ENCODE assay signal across 1 cellular context in genomic region chr10:87740232-87740631, GRCh38.
TF ChIP-seq lines count a peak whose summit lies in the region.

No MANE protein-coding gene starts in this region.

TF ChIP-seq in GM23338, 12 proteins besides CTCF, POLR2A, EP300 and RAD21 (continued from another document):
- TF ChIP-seq ZNF462 (CRISPR knock-in tag; IDR thresholded peaks at IDR 0.05) (no peak), JUNB (IDR thresholded peaks at IDR 0.05; ENCODE audit: unreplicated experiment) (no peak), CREB1 (CRISPR knock-in tag; IDR thresholded peaks at IDR 0.05; ENCODE audit: low read depth) (no peak), STAT1 (IDR thresholded peaks at IDR 0.05; ENCODE audit: unreplicated experiment) (no peak), NANOG (IDR thresholded peaks at IDR 0.05; ENCODE audit: borderline replicate concordance) (no peak), EZH2phosphoT487 (IDR thresholded peaks at IDR 0.05; ENCODE audit: unreplicated experiment) (no peak), ZNF331 (CRISPR knock-in tag; IDR thresholded peaks at IDR 0.05; ENCODE audit: low read depth) (no peak)
